13 cellular contexts compared by ENCODE assay signal in the genomic region with DNA sequence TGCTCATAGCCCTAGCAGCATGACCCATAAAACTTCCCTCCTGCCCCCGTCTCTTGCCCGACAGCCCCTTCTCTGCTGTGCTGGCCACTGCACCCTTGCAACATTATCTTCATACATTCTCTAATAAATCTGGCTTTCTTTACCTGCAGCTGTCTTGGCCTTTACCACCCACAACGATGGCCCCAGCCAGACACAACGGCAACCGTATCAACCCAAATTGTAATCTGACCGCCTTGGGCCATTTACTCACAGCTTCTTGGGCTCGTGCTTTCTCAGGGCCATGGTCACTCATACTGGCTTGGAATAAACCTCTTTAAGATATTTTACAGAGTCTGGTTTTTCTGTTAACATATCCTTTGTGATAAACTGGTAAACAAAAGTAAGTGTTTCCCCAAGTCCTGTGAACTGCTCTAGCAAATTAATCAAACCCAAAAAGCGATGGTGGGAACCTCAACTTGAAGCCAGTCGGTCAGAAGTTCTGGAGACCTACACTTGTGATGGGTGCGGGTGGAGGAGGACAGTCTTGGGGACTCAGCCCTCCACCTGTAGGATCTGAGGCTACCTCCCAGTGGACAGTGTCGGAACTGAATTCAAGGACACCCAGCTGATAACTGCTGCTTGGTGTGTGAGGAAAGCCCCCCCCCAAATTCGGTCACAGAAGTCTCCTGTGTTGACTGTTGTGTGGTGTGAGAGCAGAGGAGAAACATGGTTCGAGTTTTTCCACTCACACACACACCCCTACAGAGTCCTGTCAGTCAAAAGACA.
DNase-seq lines count a peak whose midpoint lies in the region; ATAC-seq and TF ChIP-seq lines count a peak whose summit lies in the region.
"Had no signal": no experiment of that assay in that cellular context is flagged by ENCODE, and none has a peak within 500 bp of the region (broad histone marks: within the 10 kb centered on the region; RNA-seq: fewer than 3 reads in every experiment).

No MANE protein-coding gene starts in this region.

- no peak overlapping the region for H3K4me3 ChIP-seq in GM12875 (ENCODE audit: low read depth, low read length)
- no peak overlapping the region for H3K4me3 ChIP-seq in fibroblast of the aortic adventitia (ENCODE audit: low read depth, low read length)
- H3K4me3 ChIP-seq: SK-N-MC, thyroid gland had no signal

- TF ChIP-seq CTCF in GM12875 (IDR thresholded peaks at IDR 0.05; ENCODE audit: borderline replicate concordance, insufficient read depth, low read depth, low read length) (peak; percentile 18; the same call in 1 of the 2 replicates), fibroblast of the aortic adventitia (IDR thresholded peaks at IDR 0.05; ENCODE audit: insufficient read depth, low read length) (peak; percentile 36)

- DNase-seq in NCI-H82 (lab: John Stamatoyannopoulos, UW) (peak; percentile 20), NCI-H82 treated with DMSO at 0.1 percent for 48 hours (lab: John Stamatoyannopoulos, UW; ENCODE audit: unreplicated experiment) (no peak), fibroblast of the aortic adventitia (ENCODE audit: low read depth) (no peak), NCI-H146 (lab: John Stamatoyannopoulos, UW) (no peak)
- no peak for DNase-seq in stimulated activated CD4-positive, alpha-beta T cell treated with anti-CD3 and anti-CD28 coated beads, Interleukin-12 subunit alpha, Interleukin-12 subunit beta, amount 100 ng/mL, for 4 hours
- DNase-seq: activated B cell treated with CpG ODN at 0.5 μM for 24 hours, glutamatergic neuron, NCI-H2171 had no signal

- ATAC-seq in SK-N-SH treated with all-trans-retinoic acid at 6 μM for 48 hours (peak; percentile 35; the same call in 2 of the 3 replicates), GM21528 (IDR thresholded peaks at IDR 0.05; ENCODE audit: low FRiP score, unreplicated experiment) (no peak)

TF ChIP-seq in SK-N-SH treated with all-trans-retinoic acid at 6 μM for 48 hours, 23 proteins besides CTCF, POLR2A, EP300 and RAD21:
- TF ChIP-seq ZNF70 (CRISPR knock-in tag; IDR thresholded peaks at IDR 0.05) (no peak), TCF4 (CRISPR knock-in tag; IDR thresholded peaks at IDR 0.05; ENCODE audit: borderline replicate concordance) (no peak), TOX (CRISPR knock-in tag; IDR thresholded peaks at IDR 0.05; ENCODE audit: borderline replicate concordance) (no peak), BACH2 (CRISPR knock-in tag; IDR thresholded peaks at IDR 0.05; ENCODE audit: borderline replicate concordance) (no peak), ISL1 (CRISPR knock-in tag; IDR thresholded peaks at IDR 0.05) (no peak), ZFP30 (CRISPR knock-in tag; IDR thresholded peaks at IDR 0.05) (no peak), ARNTL (CRISPR knock-in tag; IDR thresholded peaks at IDR 0.05; ENCODE audit: borderline replicate concordance, low read depth) (no peak), ZFP3 (CRISPR knock-in tag; IDR thresholded peaks at IDR 0.05) (no peak), OSR1 (CRISPR knock-in tag; IDR thresholded peaks at IDR 0.05) (no peak), ZNF8 (CRISPR knock-in tag; IDR thresholded peaks at IDR 0.05) (no peak), SNAI2 (CRISPR knock-in tag; IDR thresholded peaks at IDR 0.05) (no peak), GLIS3 (CRISPR knock-in tag; IDR thresholded peaks at IDR 0.05) (no peak)
- TF ChIP-seq, protein P1, sequence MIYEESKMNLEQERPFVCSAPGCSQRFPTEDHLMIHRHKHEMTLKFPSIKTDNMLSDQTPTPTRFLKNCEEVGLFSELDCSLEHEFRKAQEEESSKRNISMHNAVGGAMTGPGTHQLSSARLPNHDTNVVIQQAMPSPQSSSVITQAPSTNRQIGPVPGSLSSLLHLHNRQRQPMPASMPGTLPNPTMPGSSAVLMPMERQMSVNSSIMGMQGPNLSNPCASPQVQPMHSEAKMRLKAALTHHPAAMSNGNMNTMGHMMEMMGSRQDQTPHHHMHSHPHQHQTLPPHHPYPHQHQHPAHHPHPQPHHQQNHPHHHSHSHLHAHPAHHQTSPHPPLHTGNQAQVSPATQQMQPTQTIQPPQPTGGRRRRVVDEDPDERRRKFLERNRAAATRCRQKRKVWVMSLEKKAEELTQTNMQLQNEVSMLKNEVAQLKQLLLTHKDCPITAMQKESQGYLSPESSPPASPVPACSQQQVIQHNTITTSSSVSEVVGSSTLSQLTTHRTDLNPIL (CRISPR knock-in tag; IDR thresholded peaks at IDR 0.05; ENCODE audit: low read depth), result no peak
- TF ChIP-seq, protein P2, sequence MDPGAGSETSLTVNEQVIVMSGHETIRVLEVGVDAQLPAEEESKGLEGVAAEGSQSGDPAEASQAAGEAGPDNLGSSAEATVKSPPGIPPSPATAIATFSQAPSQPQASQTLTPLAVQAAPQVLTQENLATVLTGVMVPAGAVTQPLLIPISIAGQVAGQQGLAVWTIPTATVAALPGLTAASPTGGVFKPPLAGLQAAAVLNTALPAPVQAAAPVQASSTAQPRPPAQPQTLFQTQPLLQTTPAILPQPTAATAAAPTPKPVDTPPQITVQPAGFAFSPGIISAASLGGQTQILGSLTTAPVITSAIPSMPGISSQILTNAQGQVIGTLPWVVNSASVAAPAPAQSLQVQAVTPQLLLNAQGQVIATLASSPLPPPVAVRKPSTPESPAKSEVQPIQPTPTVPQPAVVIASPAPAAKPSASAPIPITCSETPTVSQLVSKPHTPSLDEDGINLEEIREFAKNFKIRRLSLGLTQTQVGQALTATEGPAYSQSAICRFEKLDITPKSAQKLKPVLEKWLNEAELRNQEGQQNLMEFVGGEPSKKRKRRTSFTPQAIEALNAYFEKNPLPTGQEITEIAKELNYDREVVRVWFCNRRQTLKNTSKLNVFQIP (CRISPR knock-in tag; IDR thresholded peaks at IDR 0.05; ENCODE audit: borderline replicate concordance, low read depth), result no peak
- TF ChIP-seq, protein P3, sequence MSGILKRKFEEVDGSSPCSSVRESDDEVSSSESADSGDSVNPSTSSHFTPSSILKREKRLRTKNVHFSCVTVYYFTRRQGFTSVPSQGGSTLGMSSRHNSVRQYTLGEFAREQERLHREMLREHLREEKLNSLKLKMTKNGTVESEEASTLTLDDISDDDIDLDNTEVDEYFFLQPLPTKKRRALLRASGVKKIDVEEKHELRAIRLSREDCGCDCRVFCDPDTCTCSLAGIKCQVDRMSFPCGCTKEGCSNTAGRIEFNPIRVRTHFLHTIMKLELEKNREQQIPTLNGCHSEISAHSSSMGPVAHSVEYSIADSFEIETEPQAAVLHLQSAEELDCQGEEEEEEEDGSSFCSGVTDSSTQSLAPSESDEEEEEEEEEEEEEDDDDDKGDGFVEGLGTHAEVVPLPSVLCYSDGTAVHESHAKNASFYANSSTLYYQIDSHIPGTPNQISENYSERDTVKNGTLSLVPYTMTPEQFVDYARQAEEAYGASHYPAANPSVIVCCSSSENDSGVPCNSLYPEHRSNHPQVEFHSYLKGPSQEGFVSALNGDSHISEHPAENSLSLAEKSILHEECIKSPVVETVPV (CRISPR knock-in tag; IDR thresholded peaks at IDR 0.05), result no peak
- TF ChIP-seq, protein P4, sequence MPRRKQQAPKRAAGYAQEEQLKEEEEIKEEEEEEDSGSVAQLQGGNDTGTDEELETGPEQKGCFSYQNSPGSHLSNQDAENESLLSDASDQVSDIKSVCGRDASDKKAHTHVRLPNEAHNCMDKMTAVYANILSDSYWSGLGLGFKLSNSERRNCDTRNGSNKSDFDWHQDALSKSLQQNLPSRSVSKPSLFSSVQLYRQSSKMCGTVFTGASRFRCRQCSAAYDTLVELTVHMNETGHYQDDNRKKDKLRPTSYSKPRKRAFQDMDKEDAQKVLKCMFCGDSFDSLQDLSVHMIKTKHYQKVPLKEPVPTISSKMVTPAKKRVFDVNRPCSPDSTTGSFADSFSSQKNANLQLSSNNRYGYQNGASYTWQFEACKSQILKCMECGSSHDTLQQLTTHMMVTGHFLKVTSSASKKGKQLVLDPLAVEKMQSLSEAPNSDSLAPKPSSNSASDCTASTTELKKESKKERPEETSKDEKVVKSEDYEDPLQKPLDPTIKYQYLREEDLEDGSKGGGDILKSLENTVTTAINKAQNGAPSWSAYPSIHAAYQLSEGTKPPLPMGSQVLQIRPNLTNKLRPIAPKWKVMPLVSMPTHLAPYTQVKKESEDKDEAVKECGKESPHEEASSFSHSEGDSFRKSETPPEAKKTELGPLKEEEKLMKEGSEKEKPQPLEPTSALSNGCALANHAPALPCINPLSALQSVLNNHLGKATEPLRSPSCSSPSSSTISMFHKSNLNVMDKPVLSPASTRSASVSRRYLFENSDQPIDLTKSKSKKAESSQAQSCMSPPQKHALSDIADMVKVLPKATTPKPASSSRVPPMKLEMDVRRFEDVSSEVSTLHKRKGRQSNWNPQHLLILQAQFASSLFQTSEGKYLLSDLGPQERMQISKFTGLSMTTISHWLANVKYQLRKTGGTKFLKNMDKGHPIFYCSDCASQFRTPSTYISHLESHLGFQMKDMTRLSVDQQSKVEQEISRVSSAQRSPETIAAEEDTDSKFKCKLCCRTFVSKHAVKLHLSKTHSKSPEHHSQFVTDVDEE (CRISPR knock-in tag; IDR thresholded peaks at IDR 0.05), result no peak
